ENCODE assay signal across 3 cellular contexts in the genomic region with DNA sequence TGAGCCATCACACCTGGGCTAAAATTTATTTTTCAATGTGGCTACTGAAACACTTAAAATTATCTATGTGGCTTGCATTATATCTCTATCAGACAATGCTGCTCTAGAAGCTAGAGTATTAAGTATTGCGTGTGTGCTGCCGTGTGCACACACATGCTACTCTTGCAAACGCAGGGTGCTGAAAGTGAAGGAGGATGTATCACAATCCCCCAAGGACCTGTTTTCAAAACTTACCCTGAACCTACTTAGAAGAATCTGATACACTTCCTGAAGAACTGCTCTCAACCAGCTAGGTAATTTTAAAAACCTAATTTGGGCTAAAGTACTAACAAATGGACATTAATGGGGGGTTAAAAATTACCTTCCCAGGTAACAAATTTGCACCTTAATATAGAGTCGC.
"Had no signal": no experiment of that assay in that cellular context is flagged by ENCODE, and none has a peak within 500 bp of the region (broad histone marks: within the 10 kb centered on the region; RNA-seq: fewer than 3 reads in every experiment).

No MANE protein-coding gene starts in this region.

- ATAC-seq: GM12878 had no signal

- H3K4me3 ChIP-seq: GM12878 had no signal

- DNase-seq: GDM1, GF-D8 had no signal
